Comparison of ENCODE assay signal across 2 cellular contexts in the genomic region with DNA sequence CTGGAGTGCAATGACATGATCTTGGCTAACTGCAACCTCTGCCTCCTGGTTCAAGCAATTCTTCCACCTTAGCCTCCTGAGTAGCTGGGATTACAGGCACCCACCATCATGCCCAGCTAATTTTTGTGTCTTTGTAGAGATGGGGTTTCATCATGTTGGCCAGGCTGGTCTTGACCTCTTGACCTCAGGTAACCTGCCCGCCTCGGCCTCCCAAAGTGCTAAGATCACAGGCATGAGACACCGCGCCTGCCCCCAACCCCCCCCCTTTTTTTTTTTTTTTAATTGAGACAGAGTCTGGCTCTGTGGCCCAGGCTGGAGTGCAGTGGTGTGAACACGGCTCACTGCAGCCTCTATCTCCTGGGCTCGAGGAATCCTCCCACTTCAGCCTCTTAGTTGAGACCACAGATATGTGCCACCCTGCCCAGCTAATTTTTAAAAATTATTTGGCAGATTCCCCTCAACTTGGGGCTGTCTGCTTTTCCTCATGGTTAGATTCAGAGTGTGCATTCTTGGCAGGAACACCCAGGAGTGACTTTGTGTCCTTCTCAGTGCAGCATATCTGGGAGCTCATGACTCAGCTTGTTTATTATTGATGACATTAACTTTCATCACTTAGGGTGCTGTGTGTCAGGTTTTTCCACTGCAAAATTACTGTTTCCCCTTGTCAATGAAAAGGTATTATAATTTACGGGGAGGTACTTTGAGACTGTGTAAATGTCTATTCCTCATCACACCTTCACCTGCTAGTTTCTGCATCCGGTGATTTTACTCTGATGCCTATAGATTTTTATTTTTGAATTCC.
A peak's percentile ranks its signal among the peaks of the same experiment; 100 is the strongest.
TF ChIP-seq lines count a peak whose summit lies in the region.

No MANE protein-coding gene starts in this region.

TF ChIP-seq in K562, 482 proteins besides CTCF, POLR2A, EP300 and RAD21 (continued from another document and continues in another):
- TF ChIP-seq CBFA2T3 (IDR thresholded peaks at IDR 0.05) (no peak), NFE2L1 (tag; IDR thresholded peaks at IDR 0.05; ENCODE audit: borderline replicate concordance, low read depth) (peak; percentile 79), ATF3 (IDR thresholded peaks at IDR 0.05) (peak; percentile 87), ATF3 (CRISPR knock-in tag; conservative IDR thresholded peaks at IDR 0.05) (no peak), FOXK2 (conservative IDR thresholded peaks at IDR 0.05 in 1 of 2, IDR thresholded peaks at IDR 0.05 in 1 of 2; ENCODE audit: low read depth in 2 of 2) (peak; percentile 27 to 44; a peak in 2 of 4 replicates), ZNF175 (CRISPR knock-in tag; IDR thresholded peaks at IDR 0.05; ENCODE audit: low read depth) (no peak), NR2F6 (CRISPR knock-in tag; IDR thresholded peaks at IDR 0.05) (no peak), FOSL1 (tag; conservative IDR thresholded peaks at IDR 0.05) (peak; percentile 71), MBD2 (IDR thresholded peaks at IDR 0.05; ENCODE audit: borderline replicate concordance, low read depth) (no peak), XRCC3 (IDR thresholded peaks at IDR 0.05) (no peak), ZNF174 (CRISPR knock-in tag; IDR thresholded peaks at IDR 0.05) (no peak), POLR2H (tag; IDR thresholded peaks at IDR 0.05; ENCODE audit: low read depth) (no peak; the same call in 1 of the 2 replicates)
- TF ChIP-seq, protein P1, sequence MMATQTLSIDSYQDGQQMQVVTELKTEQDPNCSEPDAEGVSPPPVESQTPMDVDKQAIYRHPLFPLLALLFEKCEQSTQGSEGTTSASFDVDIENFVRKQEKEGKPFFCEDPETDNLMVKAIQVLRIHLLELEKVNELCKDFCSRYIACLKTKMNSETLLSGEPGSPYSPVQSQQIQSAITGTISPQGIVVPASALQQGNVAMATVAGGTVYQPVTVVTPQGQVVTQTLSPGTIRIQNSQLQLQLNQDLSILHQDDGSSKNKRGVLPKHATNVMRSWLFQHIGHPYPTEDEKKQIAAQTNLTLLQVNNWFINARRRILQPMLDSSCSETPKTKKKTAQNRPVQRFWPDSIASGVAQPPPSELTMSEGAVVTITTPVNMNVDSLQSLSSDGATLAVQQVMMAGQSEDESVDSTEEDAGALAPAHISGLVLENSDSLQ (IDR thresholded peaks at IDR 0.05) = peak; percentile 72
- TF ChIP-seq, protein P2, sequence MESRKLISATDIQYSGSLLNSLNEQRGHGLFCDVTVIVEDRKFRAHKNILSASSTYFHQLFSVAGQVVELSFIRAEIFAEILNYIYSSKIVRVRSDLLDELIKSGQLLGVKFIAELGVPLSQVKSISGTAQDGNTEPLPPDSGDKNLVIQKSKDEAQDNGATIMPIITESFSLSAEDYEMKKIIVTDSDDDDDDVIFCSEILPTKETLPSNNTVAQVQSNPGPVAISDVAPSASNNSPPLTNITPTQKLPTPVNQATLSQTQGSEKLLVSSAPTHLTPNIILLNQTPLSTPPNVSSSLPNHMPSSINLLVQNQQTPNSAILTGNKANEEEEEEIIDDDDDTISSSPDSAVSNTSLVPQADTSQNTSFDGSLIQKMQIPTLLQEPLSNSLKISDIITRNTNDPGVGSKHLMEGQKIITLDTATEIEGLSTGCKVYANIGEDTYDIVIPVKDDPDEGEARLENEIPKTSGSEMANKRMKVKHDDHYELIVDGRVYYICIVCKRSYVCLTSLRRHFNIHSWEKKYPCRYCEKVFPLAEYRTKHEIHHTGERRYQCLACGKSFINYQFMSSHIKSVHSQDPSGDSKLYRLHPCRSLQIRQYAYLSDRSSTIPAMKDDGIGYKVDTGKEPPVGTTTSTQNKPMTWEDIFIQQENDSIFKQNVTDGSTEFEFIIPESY (CRISPR knock-in tag; IDR thresholded peaks at IDR 0.05) = no peak
- TF ChIP-seq, protein P3, sequence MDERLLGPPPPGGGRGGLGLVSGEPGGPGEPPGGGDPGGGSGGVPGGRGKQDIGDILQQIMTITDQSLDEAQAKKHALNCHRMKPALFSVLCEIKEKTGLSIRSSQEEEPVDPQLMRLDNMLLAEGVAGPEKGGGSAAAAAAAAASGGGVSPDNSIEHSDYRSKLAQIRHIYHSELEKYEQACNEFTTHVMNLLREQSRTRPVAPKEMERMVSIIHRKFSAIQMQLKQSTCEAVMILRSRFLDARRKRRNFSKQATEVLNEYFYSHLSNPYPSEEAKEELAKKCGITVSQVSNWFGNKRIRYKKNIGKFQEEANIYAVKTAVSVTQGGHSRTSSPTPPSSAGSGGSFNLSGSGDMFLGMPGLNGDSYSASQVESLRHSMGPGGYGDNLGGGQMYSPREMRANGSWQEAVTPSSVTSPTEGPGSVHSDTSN (CRISPR knock-in tag; IDR thresholded peaks at IDR 0.05; ENCODE audit: low read depth) = peak; percentile 27; the same call in 1 of the 2 replicates
- TF ChIP-seq, protein P3 (tag; conservative IDR thresholded peaks at IDR 0.05; ENCODE audit: low read depth) = peak; percentile 96

TF ChIP-seq in HepG2, 621 proteins besides CTCF, POLR2A, EP300 and RAD21 (continued from another document and continues in another):
- TF ChIP-seq, protein P4, sequence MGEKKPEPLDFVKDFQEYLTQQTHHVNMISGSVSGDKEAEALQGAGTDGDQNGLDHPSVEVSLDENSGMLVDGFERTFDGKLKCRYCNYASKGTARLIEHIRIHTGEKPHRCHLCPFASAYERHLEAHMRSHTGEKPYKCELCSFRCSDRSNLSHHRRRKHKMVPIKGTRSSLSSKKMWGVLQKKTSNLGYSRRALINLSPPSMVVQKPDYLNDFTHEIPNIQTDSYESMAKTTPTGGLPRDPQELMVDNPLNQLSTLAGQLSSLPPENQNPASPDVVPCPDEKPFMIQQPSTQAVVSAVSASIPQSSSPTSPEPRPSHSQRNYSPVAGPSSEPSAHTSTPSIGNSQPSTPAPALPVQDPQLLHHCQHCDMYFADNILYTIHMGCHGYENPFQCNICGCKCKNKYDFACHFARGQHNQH (CRISPR knock-in tag; IDR thresholded peaks at IDR 0.05) = no peak
- no peak for TF ChIP-seq ZNF598 (CRISPR knock-in tag; IDR thresholded peaks at IDR 0.05; ENCODE audit: borderline replicate concordance)
- no peak for TF ChIP-seq ZBTB37 (CRISPR knock-in tag; IDR thresholded peaks at IDR 0.05)
- no peak for TF ChIP-seq ATRX (CRISPR knock-in tag; IDR thresholded peaks at IDR 0.05; ENCODE audit: borderline replicate concordance)
- TF ChIP-seq SMYD3 (CRISPR knock-in tag; IDR thresholded peaks at IDR 0.05) = no peak
- no peak for TF ChIP-seq NFYC (CRISPR knock-in tag; IDR thresholded peaks at IDR 0.05)
- peak; percentile 47; the same call in 1 of the 2 replicates for TF ChIP-seq PATZ1 (CRISPR knock-in tag; IDR thresholded peaks at IDR 0.05)
- TF ChIP-seq, protein P5, sequence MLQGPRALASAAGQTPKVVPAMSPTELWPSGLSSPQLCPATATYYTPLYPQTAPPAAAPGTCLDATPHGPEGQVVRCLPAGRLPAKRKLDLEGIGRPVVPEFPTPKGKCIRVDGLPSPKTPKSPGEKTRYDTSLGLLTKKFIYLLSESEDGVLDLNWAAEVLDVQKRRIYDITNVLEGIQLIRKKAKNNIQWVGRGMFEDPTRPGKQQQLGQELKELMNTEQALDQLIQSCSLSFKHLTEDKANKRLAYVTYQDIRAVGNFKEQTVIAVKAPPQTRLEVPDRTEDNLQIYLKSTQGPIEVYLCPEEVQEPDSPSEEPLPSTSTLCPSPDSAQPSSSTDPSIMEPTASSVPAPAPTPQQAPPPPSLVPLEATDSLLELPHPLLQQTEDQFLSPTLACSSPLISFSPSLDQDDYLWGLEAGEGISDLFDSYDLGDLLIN (CRISPR knock-in tag; IDR thresholded peaks at IDR 0.05; ENCODE audit: borderline replicate concordance) = no peak
- TF ChIP-seq ZNF282 (IDR thresholded peaks at IDR 0.05; ENCODE audit: partially characterized antibody) = no peak
- TF ChIP-seq, protein P6, sequence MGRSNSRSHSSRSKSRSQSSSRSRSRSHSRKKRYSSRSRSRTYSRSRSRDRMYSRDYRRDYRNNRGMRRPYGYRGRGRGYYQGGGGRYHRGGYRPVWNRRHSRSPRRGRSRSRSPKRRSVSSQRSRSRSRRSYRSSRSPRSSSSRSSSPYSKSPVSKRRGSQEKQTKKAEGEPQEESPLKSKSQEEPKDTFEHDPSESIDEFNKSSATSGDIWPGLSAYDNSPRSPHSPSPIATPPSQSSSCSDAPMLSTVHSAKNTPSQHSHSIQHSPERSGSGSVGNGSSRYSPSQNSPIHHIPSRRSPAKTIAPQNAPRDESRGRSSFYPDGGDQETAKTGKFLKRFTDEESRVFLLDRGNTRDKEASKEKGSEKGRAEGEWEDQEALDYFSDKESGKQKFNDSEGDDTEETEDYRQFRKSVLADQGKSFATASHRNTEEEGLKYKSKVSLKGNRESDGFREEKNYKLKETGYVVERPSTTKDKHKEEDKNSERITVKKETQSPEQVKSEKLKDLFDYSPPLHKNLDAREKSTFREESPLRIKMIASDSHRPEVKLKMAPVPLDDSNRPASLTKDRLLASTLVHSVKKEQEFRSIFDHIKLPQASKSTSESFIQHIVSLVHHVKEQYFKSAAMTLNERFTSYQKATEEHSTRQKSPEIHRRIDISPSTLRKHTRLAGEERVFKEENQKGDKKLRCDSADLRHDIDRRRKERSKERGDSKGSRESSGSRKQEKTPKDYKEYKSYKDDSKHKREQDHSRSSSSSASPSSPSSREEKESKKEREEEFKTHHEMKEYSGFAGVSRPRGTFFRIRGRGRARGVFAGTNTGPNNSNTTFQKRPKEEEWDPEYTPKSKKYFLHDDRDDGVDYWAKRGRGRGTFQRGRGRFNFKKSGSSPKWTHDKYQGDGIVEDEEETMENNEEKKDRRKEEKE (IDR thresholded peaks at IDR 0.05) = no peak
- TF ChIP-seq ZNF790 (CRISPR knock-in tag; IDR thresholded peaks at IDR 0.05; ENCODE audit: borderline replicate concordance) = no peak
- TF ChIP-seq ZNF747 (CRISPR knock-in tag; IDR thresholded peaks at IDR 0.05; ENCODE audit: borderline replicate concordance) = no peak
- TF ChIP-seq, protein P7, sequence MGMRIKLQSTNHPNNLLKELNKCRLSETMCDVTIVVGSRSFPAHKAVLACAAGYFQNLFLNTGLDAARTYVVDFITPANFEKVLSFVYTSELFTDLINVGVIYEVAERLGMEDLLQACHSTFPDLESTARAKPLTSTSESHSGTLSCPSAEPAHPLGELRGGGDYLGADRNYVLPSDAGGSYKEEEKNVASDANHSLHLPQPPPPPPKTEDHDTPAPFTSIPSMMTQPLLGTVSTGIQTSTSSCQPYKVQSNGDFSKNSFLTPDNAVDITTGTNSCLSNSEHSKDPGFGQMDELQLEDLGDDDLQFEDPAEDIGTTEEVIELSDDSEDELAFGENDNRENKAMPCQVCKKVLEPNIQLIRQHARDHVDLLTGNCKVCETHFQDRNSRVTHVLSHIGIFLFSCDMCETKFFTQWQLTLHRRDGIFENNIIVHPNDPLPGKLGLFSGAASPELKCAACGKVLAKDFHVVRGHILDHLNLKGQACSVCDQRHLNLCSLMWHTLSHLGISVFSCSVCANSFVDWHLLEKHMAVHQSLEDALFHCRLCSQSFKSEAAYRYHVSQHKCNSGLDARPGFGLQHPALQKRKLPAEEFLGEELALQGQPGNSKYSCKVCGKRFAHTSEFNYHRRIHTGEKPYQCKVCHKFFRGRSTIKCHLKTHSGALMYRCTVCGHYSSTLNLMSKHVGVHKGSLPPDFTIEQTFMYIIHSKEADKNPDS (CRISPR knock-in tag; IDR thresholded peaks at IDR 0.05) = no peak
- TF ChIP-seq ZC3H4 (CRISPR knock-in tag; IDR thresholded peaks at IDR 0.05; ENCODE audit: borderline replicate concordance) = no peak
- TF ChIP-seq EEA1 (CRISPR knock-in tag; IDR thresholded peaks at IDR 0.05; ENCODE audit: borderline replicate concordance) = no peak
- no peak for TF ChIP-seq ZNF333 (CRISPR knock-in tag; IDR thresholded peaks at IDR 0.05; ENCODE audit: borderline replicate concordance)
- TF ChIP-seq ZNF335 (CRISPR knock-in tag; IDR thresholded peaks at IDR 0.05) = no peak
- TF ChIP-seq, protein P8, sequence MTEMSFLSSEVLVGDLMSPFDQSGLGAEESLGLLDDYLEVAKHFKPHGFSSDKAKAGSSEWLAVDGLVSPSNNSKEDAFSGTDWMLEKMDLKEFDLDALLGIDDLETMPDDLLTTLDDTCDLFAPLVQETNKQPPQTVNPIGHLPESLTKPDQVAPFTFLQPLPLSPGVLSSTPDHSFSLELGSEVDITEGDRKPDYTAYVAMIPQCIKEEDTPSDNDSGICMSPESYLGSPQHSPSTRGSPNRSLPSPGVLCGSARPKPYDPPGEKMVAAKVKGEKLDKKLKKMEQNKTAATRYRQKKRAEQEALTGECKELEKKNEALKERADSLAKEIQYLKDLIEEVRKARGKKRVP (CRISPR knock-in tag; IDR thresholded peaks at IDR 0.05) = 0 out of 4 replicates have a peak, but pooled peaks of 1 of the 2 experiments have one; percentile 28
- TF ChIP-seq NR2C2 (CRISPR knock-in tag; IDR thresholded peaks at IDR 0.05; ENCODE audit: borderline replicate concordance) = peak; percentile 40; the same call in 1 of the 2 replicates
- no peak for TF ChIP-seq DNMT1 (CRISPR knock-in tag; IDR thresholded peaks at IDR 0.05)
- no peak for TF ChIP-seq ZNF484 (CRISPR knock-in tag; IDR thresholded peaks at IDR 0.05; ENCODE audit: borderline replicate concordance, low read depth)
- no peak for TF ChIP-seq SMARCC2 (IDR thresholded peaks at IDR 0.05)
- TF ChIP-seq MIER3 (CRISPR knock-in tag; IDR thresholded peaks at IDR 0.05; ENCODE audit: borderline replicate concordance) = no peak
